Comparison of ENCODE assay signal across 20 cellular contexts in the genomic region with DNA sequence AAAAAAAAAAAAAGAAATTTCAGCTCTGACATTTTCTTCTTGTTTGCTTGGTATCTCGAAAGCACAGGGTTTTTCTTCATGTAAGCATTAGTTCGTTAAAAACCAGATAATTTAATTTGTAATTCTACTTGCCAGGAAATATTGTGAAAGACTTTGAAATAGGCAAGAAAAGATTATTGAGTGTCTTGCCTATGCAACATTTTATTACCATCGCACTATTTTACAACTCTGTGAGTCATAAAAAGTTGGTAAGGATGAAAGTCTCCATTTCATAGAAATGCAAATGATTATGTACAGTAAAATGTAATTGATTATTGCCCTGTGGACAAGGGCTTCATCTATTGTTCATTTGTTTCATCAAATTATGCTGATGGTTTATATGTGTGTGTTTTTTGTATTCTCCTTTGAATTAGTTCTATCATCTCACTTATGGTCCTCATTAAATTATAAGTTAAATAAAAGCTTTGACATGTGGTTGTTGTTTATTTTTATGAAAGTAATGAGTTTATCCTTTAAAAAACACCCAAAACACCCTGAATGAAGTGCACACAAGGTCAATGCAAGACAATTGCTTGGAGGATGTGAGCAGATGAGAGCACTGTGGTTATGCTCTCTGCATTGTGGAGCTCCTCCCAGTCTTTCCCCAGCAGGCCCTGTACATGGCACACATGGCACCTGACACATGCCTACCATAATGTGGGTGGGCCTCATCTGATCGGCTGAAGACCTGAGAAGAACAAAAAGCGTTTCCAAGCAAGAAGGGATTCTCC.
DNase-seq lines count a peak whose midpoint lies in the region; TF ChIP-seq lines count a peak whose summit lies in the region.
"Had no signal": no experiment of that assay in that cellular context is flagged by ENCODE, and none has a peak within 500 bp of the region (broad histone marks: within the 10 kb centered on the region; RNA-seq: fewer than 3 reads in every experiment).

No MANE protein-coding gene starts in this region.

- H3K27ac ChIP-seq in uterus = peak overlapping the region; percentile 18 to 66
- H3K27ac ChIP-seq: A549, RWPE1 had no signal

- intact Hi-C loops in uterus (cut with DNase I; ENCODE audit: low total_unique reads) = no loop called here

- no peak overlapping the region for H3K4me3 ChIP-seq in uterus
- H3K4me3 ChIP-seq: A549, GM23338 had no signal

- no peaks in the 10 kb centered on the region for H3K9me3 ChIP-seq in uterus

- no peaks in the 10 kb centered on the region for H3K36me3 ChIP-seq in uterus

- H3K27me3 ChIP-seq in uterus = no peaks in the 10 kb centered on the region

- DNase-seq in EH (ENCODE audit: low read depth) (peak; percentile 51), LoVo (ENCODE audit: low spot score) (peak; percentile 30), fibroblast of gingiva (ENCODE audit: low read depth) (peak; percentile 54), uterus (no peak), NCI-H1417 treated with DMSO at 0.1 percent for 48 hours (lab: John Stamatoyannopoulos, UW) (no peak), OCI-M2 (lab: John Stamatoyannopoulos, UW; ENCODE audit: unreplicated experiment) (no peak)
- no peak for DNase-seq in activated CD4-positive, alpha-beta T cell treated with anti-CD3 and anti-CD28 coated beads, Interleukin-2, amount 50 U/mL, for 4 hours
- DNase-seq: Calu3, DMS79 treated with DMSO at 0.1 percent for 48 hours, H9, Karpas-422, NCI-H1694, NCI-H2029 treated with DMSO at 0.1 percent for 48 hours, NCI-H510A, NCI-H69, SHP77, T-helper 1 cell had no signal

- no peak for TF ChIP-seq CTCF in uterus (IDR thresholded peaks at IDR 0.05)

- no peaks in the 10 kb centered on the region for H3K4me1 ChIP-seq in uterus
- H3K4me1 ChIP-seq: A549 had no signal

- no peak for TF ChIP-seq POLR2A in uterus (IDR thresholded peaks at IDR 0.05)

Comparison
In these comparisons a context has a peak if more than half of its experiments do, and no peak if none do; other contexts are left out.
1. DNase-seq: peak in EH (single experiment), LoVo (single experiment) and fibroblast of gingiva (single experiment); none in uterus (0 of 2), activated CD4-positive, alpha-beta T cell treated with anti-CD3 and anti-CD28 coated beads, Interleukin-2, amount 50 U/mL, for 4 hours (0 of 2), NCI-H1417 treated with DMSO at 0.1 percent for 48 hours (single experiment) and OCI-M2 (single experiment).